Comparison of ENCODE assay signal across 17 cellular contexts in genomic region chr3:58093573-58094195, GRCh38.
DNase-seq lines count a peak whose midpoint lies in the region; ATAC-seq, FAIRE-seq and TF ChIP-seq lines count a peak whose summit lies in the region.
"Had no signal": no experiment of that assay in that cellular context is flagged by ENCODE, and none has a peak within 500 bp of the region (broad histone marks: within the 10 kb centered on the region; RNA-seq: fewer than 3 reads in every experiment).

No MANE protein-coding gene starts in this region.

- ATAC-seq in heart left ventricle (peak; percentile 39 to 87 (median 52)), HG03039 (IDR thresholded peaks at IDR 0.05; ENCODE audit: unreplicated experiment) (no peak)
- ATAC-seq: naive thymus-derived CD8-positive, alpha-beta T cell had no signal

- peaks cover 0 to 16% (median 0%) of the 10 kb centered on the region in 12 donors for H3K4me1 ChIP-seq in heart left ventricle
- H3K4me1 ChIP-seq in left ventricle myocardium inferior = peaks cover 16% of the 10 kb centered on the region
- peaks cover 5% of the 10 kb centered on the region for H3K4me1 ChIP-seq in adipocyte (ENCODE audit: control insufficient read depth, insufficient read depth, low read length)

- H3K36me3 ChIP-seq in heart left ventricle = peaks cover 0 to 36% (median 28%) of the 10 kb centered on the region in 9 donors
- peaks cover 26% of the 10 kb centered on the region for H3K36me3 ChIP-seq in left ventricle myocardium inferior
- H3K36me3 ChIP-seq in adipocyte (ENCODE audit: control insufficient read depth, insufficient read depth, low read length, severe bottlenecking) = peaks cover 31% of the 10 kb centered on the region

- intact Hi-C loops in heart left ventricle (cut with DNase I) = no loop called here
- intact Hi-C loops in left ventricle myocardium inferior (cut with micrococcal nuclease) = no loop called here

- no peaks in the 10 kb centered on the region for H3K27me3 ChIP-seq in heart left ventricle
- H3K27me3 ChIP-seq in left ventricle myocardium inferior (ENCODE audit: low read depth) = no peaks in the 10 kb centered on the region
- H3K27me3 ChIP-seq in adipocyte (replicated peaks; ENCODE audit: control insufficient read depth, insufficient read depth, low read length) = no peaks in the 10 kb centered on the region
- H3K27me3 ChIP-seq: tibial nerve had no signal

- DNase-seq in heart left ventricle = no peak
- no peak for DNase-seq in left ventricle myocardium inferior
- DNase-seq in adipocyte (ENCODE audit: low read depth) = peak; percentile 39
- DNase-seq in glomerular visceral epithelial cell (ENCODE audit: extremely low spot score) = peak; percentile 72
- DNase-seq in urothelium cell line (ENCODE audit: low spot score) = peak; percentile 66
- no peak for DNase-seq in NCI-H82 (lab: John Stamatoyannopoulos, UW)
- no peak for DNase-seq in mesenteric fat pad (ENCODE audit: low spot score)
- DNase-seq: activated CD8-positive, alpha-beta memory T cell treated with anti-CD3 and anti-CD28 coated beads, Interleukin-2, amount 50 U/mL, for 48 hours; anterior cingulate cortex; DMS153; H9; naive thymus-derived CD8-positive, alpha-beta T cell; NCI-H2107; OCI-M1 had no signal

- 83 to 91% (median 89%) methylated on average over 8 of the region's 8 CpGs for WGBS in heart left ventricle, 4 donors

- no peak for TF ChIP-seq POLR2A in heart left ventricle (IDR thresholded peaks at IDR 0.05)

- H3K9ac ChIP-seq in adipocyte (ENCODE audit: low read length) = no peak overlapping the region

- no peak overlapping the region for H3K27ac ChIP-seq in heart left ventricle
- H3K27ac ChIP-seq in left ventricle myocardium inferior (replicated peaks) = no peak overlapping the region
- H3K27ac ChIP-seq: VCaP had no signal

- no peak for FAIRE-seq in urothelium cell line (lab: Jason Lieb, UNC)

- no peak overlapping the region for H3K4me3 ChIP-seq in heart left ventricle
- H3K4me3 ChIP-seq in left ventricle myocardium inferior = no peak overlapping the region
- no peak overlapping the region for H3K4me3 ChIP-seq in adipocyte (ENCODE audit: low read length)
- H3K4me3 ChIP-seq: tibial nerve had no signal

- no peaks in the 10 kb centered on the region for H3K9me3 ChIP-seq in heart left ventricle
- H3K9me3 ChIP-seq in left ventricle myocardium inferior (replicated peaks) = no peaks in the 10 kb centered on the region
- H3K9me3 ChIP-seq in adipocyte (ENCODE audit: control insufficient read depth, low read length) = no peaks in the 10 kb centered on the region
- H3K9me3 ChIP-seq: tibial nerve had no signal

- TF ChIP-seq CTCF in heart left ventricle (IDR thresholded peaks at IDR 0.05) (no peak), left ventricle myocardium inferior (IDR thresholded peaks at IDR 0.05; ENCODE audit: borderline replicate concordance) (no peak)

Comparison
In these comparisons a context has a peak if more than half of its experiments do, and no peak if none do; other contexts are left out.
1. DNase-seq: peak in adipocyte (single experiment), glomerular visceral epithelial cell (single experiment) and urothelium cell line (single experiment); none in heart left ventricle (0 of 5), left ventricle myocardium inferior (single experiment), NCI-H82 (single experiment) and mesenteric fat pad (single experiment).